In the genomic region with DNA sequence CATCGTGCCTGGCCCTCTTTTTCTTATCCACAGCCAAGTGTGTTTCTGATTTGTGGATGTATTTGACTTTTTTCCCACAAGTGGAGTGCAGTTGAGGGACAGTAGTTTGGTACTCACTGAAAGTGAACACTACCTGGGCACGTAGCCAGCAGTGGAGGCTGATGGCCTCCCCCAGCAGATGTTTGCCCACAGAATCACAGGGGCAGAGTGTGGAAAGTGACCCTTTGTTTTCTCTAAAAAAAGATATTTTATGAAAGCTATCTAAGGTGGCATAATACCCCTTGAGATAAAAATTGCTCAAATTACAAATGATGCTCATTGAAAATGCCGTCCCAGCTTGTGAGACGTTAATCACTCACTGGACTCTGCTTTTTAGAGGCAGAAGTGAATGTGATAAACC, we compare ENCODE assay signal across 16 cellular contexts. TPM values are rescaled to one million over a fixed set of nuclear protein-coding genes. Genes with fewer than 3 reads are reported as not detected.
DNase-seq lines count a peak whose midpoint lies in the region; TF ChIP-seq lines count a peak whose summit lies in the region.
"Had no signal": no experiment of that assay in that cellular context is flagged by ENCODE, and none has a peak within 500 bp of the region (broad histone marks: within the 10 kb centered on the region; RNA-seq: fewer than 3 reads in every experiment).

No MANE protein-coding gene starts in this region.

- H3K36me3 Mint-ChIP-seq in endodermal cell (ENCODE audit: low read depth) = peaks cover 48% of the 10 kb centered on the region

- H3K27ac Mint-ChIP-seq in endodermal cell = no peak overlapping the region
- H3K27ac Mint-ChIP-seq: CD8-positive, alpha-beta T cell had no signal

- no peak overlapping the region for H3K4me3 ChIP-seq in endodermal cell (ENCODE audit: low read length)
- H3K4me3 ChIP-seq: A549, GM12878, GM23248 had no signal

- H3K9me3 Mint-ChIP-seq in endodermal cell = no peaks in the 10 kb centered on the region
- H3K9me3 Mint-ChIP-seq: CD8-positive, alpha-beta T cell had no signal

- no peak for TF ChIP-seq CTCF in endodermal cell (conservative IDR thresholded peaks at IDR 0.05)

- WGBS in endodermal cell (ENCODE audit: insufficient coverage in 1 of 2, insufficient read length in 1 of 2), 2 experiments = 89 to 95% methylated on average over 3 to 4 of the region's 4 CpGs

- no peaks in the 10 kb centered on the region for H3K4me1 ChIP-seq in endodermal cell (ENCODE audit: control insufficient read depth, insufficient read depth, low read length)
- H3K4me1 ChIP-seq: A549, BE2C had no signal

- H3K9me3 ChIP-seq in endodermal cell (ENCODE audit: control insufficient read depth, low read length) = no peaks in the 10 kb centered on the region
- H3K9me3 ChIP-seq: A549, BE2C had no signal

- peaks cover 51% of the 10 kb centered on the region for H3K36me3 ChIP-seq in endodermal cell (ENCODE audit: control insufficient read depth, insufficient read depth, low read length)

- H3K9ac ChIP-seq in endodermal cell (ENCODE audit: extremely low read depth, low read length, poor library complexity, severe bottlenecking) = no peak overlapping the region
- H3K9ac ChIP-seq: GM23248 had no signal

- no peaks in the 10 kb centered on the region for H3K27me3 ChIP-seq in endodermal cell (ENCODE audit: control insufficient read depth, insufficient read depth, low read length, poor library complexity, severe bottlenecking)
- H3K27me3 ChIP-seq: BE2C had no signal

- no peaks in the 10 kb centered on the region for H3K27me3 Mint-ChIP-seq in endodermal cell (ENCODE audit: insufficient read depth)

- DNase-seq in SHP77 treated with DMSO at 0.1 percent for 48 hours (lab: John Stamatoyannopoulos, UW) (peak; percentile 0), SHP77 (lab: John Stamatoyannopoulos, UW) (no peak), NCI-H1105 (lab: John Stamatoyannopoulos, UW) (peak; percentile 5), NCI-H146 treated with DMSO at 0.1 percent for 48 hours (lab: John Stamatoyannopoulos, UW; ENCODE audit: unreplicated experiment) (peak; percentile 65), myocyte (ENCODE audit: low read depth) (peak; percentile 18), nucleus accumbens (lab: John Stamatoyannopoulos, UW) (no peak), endodermal cell (no peak)
- DNase-seq: BE2C, DMS79, GM23248 had no signal

- H3K27ac ChIP-seq in endodermal cell (ENCODE audit: low read depth, low read length) = no peak overlapping the region
- H3K27ac ChIP-seq: A549, GM23248 had no signal

- peaks cover 9% of the 10 kb centered on the region for H3K4me1 Mint-ChIP-seq in endodermal cell
- H3K4me1 Mint-ChIP-seq: CD14-positive monocyte had no signal

- H3K4me3 Mint-ChIP-seq in endodermal cell = no peak overlapping the region
- H3K4me3 Mint-ChIP-seq: CD14-positive monocyte; CD8-positive, alpha-beta T cell had no signal

RNA-seq across cellular contexts. Expression of gene WDR37, which starts 29.1 kb away (rescaled TPM):
- 13.6 and 17.0 TPM in 2 replicates for total RNA-seq in myocyte
- polyA plus RNA-seq in myocyte (2012) = 10.2 TPM
- 10 to 100 TPM; 10.7 TPM for total RNA-seq in endodermal cell
- polyA plus RNA-seq in endodermal cell (2013, experiment 1 of 2) = 14.2 TPM
- 13.2 TPM for polyA plus RNA-seq in endodermal cell (2013, experiment 2 of 2)

RNA-seq across cellular contexts. Expression of gene IDI1, which starts 36.3 kb away (rescaled TPM):
- total RNA-seq in myocyte (181 and 383 TPM in 2 replicates), endodermal cell (10 to 100 TPM; 36.3 to 53.3 TPM)
- 81.3 TPM for polyA plus RNA-seq in myocyte (2012)
- 181 TPM for polyA plus RNA-seq in endodermal cell (2013, experiment 1 of 2)
- polyA plus RNA-seq in endodermal cell (2013, experiment 2 of 2) = 202 TPM

RNA-seq across cellular contexts. Expression of gene IDI2, which starts 59.6 kb away (rescaled TPM):
- not detected in 2 replicates for total RNA-seq in myocyte
- polyA plus RNA-seq in myocyte (2012) = not detected
- total RNA-seq in endodermal cell = not detected
- polyA plus RNA-seq in endodermal cell (2013, experiment 1 of 2) = not detected
- polyA plus RNA-seq in endodermal cell (2013, experiment 2 of 2) = not detected
- total RNA-seq: CD8-positive, alpha-beta T cell; G401; GM12878; GM23248 had no signal
- polyA plus RNA-seq: A549, AG04450, CD14-positive monocyte, GM23248 had no signal

Comparison
In these comparisons a context has a peak if more than half of its experiments do, and no peak if none do; other contexts are left out.
1. DNase-seq: peak in SHP77 treated with DMSO at 0.1 percent for 48 hours (single experiment), NCI-H1105 (single experiment), NCI-H146 treated with DMSO at 0.1 percent for 48 hours (single experiment) and myocyte (single experiment); none in SHP77 (0 of 2), nucleus accumbens (0 of 56) and endodermal cell (single experiment).